1 cellular context compared by ENCODE assay signal in genomic region chr2:11473604-11474440, GRCh38.
TF ChIP-seq lines count a peak whose summit lies in the region.

No MANE protein-coding gene starts in this region.

TF ChIP-seq in HepG2, 621 proteins besides CTCF, POLR2A, EP300 and RAD21:
- TF ChIP-seq ZBTB38 (CRISPR knock-in tag; IDR thresholded peaks at IDR 0.05) = 0 out of 2 replicates have a peak, but pooled peaks have one; percentile 38
- peak; percentile 19 for TF ChIP-seq ASH2L (IDR thresholded peaks at IDR 0.05; ENCODE audit: insufficient read length, low read depth, low read length)
- TF ChIP-seq AHR (CRISPR knock-in tag; IDR thresholded peaks at IDR 0.05) = no peak
